Comparison of ENCODE assay signal across 11 cellular contexts in the genomic region with DNA sequence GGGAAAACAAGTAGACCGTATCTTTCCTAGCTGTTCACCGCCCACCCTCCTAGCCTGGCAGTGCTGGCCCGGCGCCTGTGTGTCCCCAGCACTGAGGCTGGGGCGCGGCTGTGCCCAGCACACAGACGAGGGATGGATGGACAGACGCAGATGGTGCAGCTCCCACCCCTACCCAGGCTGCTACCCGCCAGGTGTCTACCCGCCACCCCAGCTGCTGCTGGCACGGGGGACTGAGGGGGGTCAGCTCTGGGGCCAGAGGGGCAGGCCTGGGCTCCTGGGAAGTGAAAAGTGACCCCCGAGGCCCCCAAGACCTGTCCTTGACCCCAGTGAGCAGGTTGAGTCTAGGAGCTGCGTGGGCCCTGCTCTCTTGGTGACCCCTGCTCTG. TPM values are rescaled to one million over a fixed set of nuclear protein-coding genes. Genes with fewer than 3 reads are reported as not detected.
DNase-seq lines count a peak whose midpoint lies in the region; ATAC-seq and TF ChIP-seq lines count a peak whose summit lies in the region.
"Had no signal": no experiment of that assay in that cellular context is flagged by ENCODE, and none has a peak within 500 bp of the region (broad histone marks: within the 10 kb centered on the region; RNA-seq: fewer than 3 reads in every experiment).

No MANE protein-coding gene starts in this region.

- H3K4me2 ChIP-seq in mammary epithelial cell (ENCODE audit: insufficient read depth, low read depth, low read length): no peak overlapping the region
- H3K4me2 ChIP-seq in osteoblast (ENCODE audit: insufficient read depth, low read length): no peak overlapping the region

- H4K20me1 ChIP-seq in mammary epithelial cell (ENCODE audit: insufficient read depth, low read length): no peaks in the 10 kb centered on the region
- no peaks in the 10 kb centered on the region for H4K20me1 ChIP-seq in osteoblast (ENCODE audit: insufficient read depth, low read length)

- H3K79me2 ChIP-seq in mammary epithelial cell (ENCODE audit: insufficient read depth, low read length) (no peaks in the 10 kb centered on the region), osteoblast (ENCODE audit: insufficient read depth, low read length) (no peaks in the 10 kb centered on the region)

- TF ChIP-seq POLR2A in breast epithelium (IDR thresholded peaks at IDR 0.05) (no peak), esophagus squamous epithelium (IDR thresholded peaks at IDR 0.05) (no peak), uterus (IDR thresholded peaks at IDR 0.05) (no peak)

- DNase-seq in breast epithelium (ENCODE audit: low spot score in 2 of 2) (no peak), mammary epithelial cell (no peak), esophagus squamous epithelium (lab: John Stamatoyannopoulos, UW) (no peak), osteoblast (ENCODE audit: insufficient read length, low spot score, missing footprints) (peak; percentile 81), uterus (no peak)
- DNase-seq in activated CD4-positive, alpha-beta T cell treated with anti-CD3 and anti-CD28 coated beads for 4 hours: no peak
- DNase-seq in stimulated activated naive CD8-positive, alpha-beta T cell treated with anti-CD3 and anti-CD28 coated beads, Interleukin-15, Interleukin-2, amounts not matched to agents 100 U/mL and 50 U/mL, for 24 hours: no peak
- no peak for DNase-seq in stimulated activated CD4-positive, alpha-beta T cell treated with anti-CD3 and anti-CD28 coated beads, Interleukin-4, amount 100 ng/mL, for 1 hour
- DNase-seq: NCI-H345 had no signal

- H3K27ac ChIP-seq in breast epithelium (peak overlapping the region; percentile 95 to 99), mammary epithelial cell (ENCODE audit: insufficient read depth, low read depth, low read length) (no peak overlapping the region), esophagus squamous epithelium (peak overlapping the region; percentile 93 to 97 (median 96)), osteoblast (ENCODE audit: low read depth, low read length) (no peak overlapping the region), uterus (peak overlapping the region; percentile 95 to 98)
- H3K27ac ChIP-seq: SK-N-MC had no signal

- WGBS in mammary epithelial cell (ENCODE audit: low coverage, missing lambda C conversion rate): 40% methylated on average over 1 of the region's 13 CpGs
- WGBS in esophagus squamous epithelium, 2 donors: 83% methylated on average over 2 of the region's 13 CpGs; no CpG with 5 or more reads in 1 of the 2 donors

- H3K4me3 ChIP-seq in breast epithelium (peak overlapping the region in 2 of 3 donors; percentile 63 to 86), mammary epithelial cell (replicated peaks in 1 of 3; ENCODE audit: insufficient read depth in 1 of 3, low read depth in 2 of 3, low read length in 3 of 3) (no peak overlapping the region), esophagus squamous epithelium (peak overlapping the region in 3 of 4 donors; percentile 53 to 75 (median 70)), osteoblast (ENCODE audit: insufficient read depth, low read length) (no peak overlapping the region), uterus (no peak overlapping the region)
- H3K4me3 ChIP-seq: SK-N-MC had no signal

- no peaks in the 10 kb centered on the region for H3K27me3 ChIP-seq in breast epithelium
- H3K27me3 ChIP-seq in mammary epithelial cell (ENCODE audit: insufficient read depth, low read length): no peaks in the 10 kb centered on the region
- H3K27me3 ChIP-seq in esophagus squamous epithelium: peaks cover 0 to 25% (median 0%) of the 10 kb centered on the region in 4 donors
- H3K27me3 ChIP-seq in osteoblast (ENCODE audit: insufficient read depth, low read length): peaks cover 11% of the 10 kb centered on the region
- H3K27me3 ChIP-seq in uterus: no peaks in the 10 kb centered on the region

- ATAC-seq in stimulated activated naive CD8-positive, alpha-beta T cell treated with anti-CD3 and anti-CD28 coated beads, Interleukin-15, Interleukin-2, amounts not matched to agents 100 U/mL and 50 U/mL, for 24 hours: no peak
- ATAC-seq: naive thymus-derived CD8-positive, alpha-beta T cell had no signal

- in situ Hi-C loops in mammary epithelial cell (cut with MboI; ENCODE audit: low sequenced_read_pairs in 2 of 2): no loop called here

- no peaks in the 10 kb centered on the region for H3K36me3 ChIP-seq in breast epithelium
- no peaks in the 10 kb centered on the region for H3K36me3 ChIP-seq in mammary epithelial cell (ENCODE audit: insufficient read depth, low read length)
- H3K36me3 ChIP-seq in esophagus squamous epithelium: peaks cover 0 to 3% (median 0%) of the 10 kb centered on the region in 3 donors
- H3K36me3 ChIP-seq in osteoblast (ENCODE audit: insufficient read depth, low read length): no peaks in the 10 kb centered on the region
- no peaks in the 10 kb centered on the region for H3K36me3 ChIP-seq in uterus

- no peaks in the 10 kb centered on the region for H3K9me3 ChIP-seq in breast epithelium
- no peaks in the 10 kb centered on the region for H3K9me3 ChIP-seq in mammary epithelial cell (replicated peaks; ENCODE audit: insufficient read depth, low read length)
- H3K9me3 ChIP-seq in esophagus squamous epithelium: no peaks in the 10 kb centered on the region
- no peaks in the 10 kb centered on the region for H3K9me3 ChIP-seq in osteoblast (ENCODE audit: low read depth, low read length)
- H3K9me3 ChIP-seq in uterus: no peaks in the 10 kb centered on the region

- H3K4me1 ChIP-seq in breast epithelium: peaks cover 43 to 65% of the 10 kb centered on the region in 2 donors
- H3K4me1 ChIP-seq in mammary epithelial cell (ENCODE audit: insufficient read depth, low read length): peaks cover 50% of the 10 kb centered on the region
- H3K4me1 ChIP-seq in esophagus squamous epithelium: peaks cover 73 to 96% (median 76%) of the 10 kb centered on the region in 3 donors
- peaks cover 13% of the 10 kb centered on the region for H3K4me1 ChIP-seq in osteoblast (ENCODE audit: insufficient read depth, low read length)
- peaks cover 9 to 60% of the 10 kb centered on the region in 2 donors for H3K4me1 ChIP-seq in uterus

- BruUV-seq in mammary epithelial cell (replicated peaks; lab: Mats Ljungman, UMichigan): no TSS peak

- H2AFZ ChIP-seq in mammary epithelial cell (ENCODE audit: low read depth, low read length) (no peak overlapping the region), osteoblast (ENCODE audit: low read length) (no peak overlapping the region)

- dilution Hi-C loops in mammary epithelial cell (cut with HindIII; ENCODE audit: low sequenced_read_pairs): no loop called here

- H3K9ac ChIP-seq in mammary epithelial cell (ENCODE audit: insufficient read depth, low read length): no peak overlapping the region

- intact Hi-C loops in breast epithelium (cut with DNase I; ENCODE audit: low total_unique reads) (no loop called here), mammary epithelial cell (cut with micrococcal nuclease) (no loop called here), esophagus squamous epithelium (cut with DNase I) (no loop called here), uterus (cut with DNase I; ENCODE audit: low total_unique reads) (no loop called here)

- CTCF ChIA-PET in mammary epithelial cell (lab: Charles Lee; ENCODE audit: low non-redundant PET): no interaction called here

- TF ChIP-seq CTCF in breast epithelium (IDR thresholded peaks at IDR 0.05) (no peak), mammary epithelial cell (conservative IDR thresholded peaks at IDR 0.05 in 1 of 2, IDR thresholded peaks at IDR 0.05 in 1 of 2; ENCODE audit: extremely low read depth in 1 of 2, insufficient read depth in 1 of 2, low read depth in 1 of 2, low read length in 2 of 2) (no peak), esophagus squamous epithelium (IDR thresholded peaks at IDR 0.05) (no peak), osteoblast (IDR thresholded peaks at IDR 0.05; ENCODE audit: extremely low read depth, low read depth, low read length) (no peak), uterus (IDR thresholded peaks at IDR 0.05) (no peak)

RNA-seq across cellular contexts. Expression of a gene that starts 2.9 kb away (rescaled TPM):
- 10 to 100 TPM; 13.0 to 44.8 (median 35.7) TPM for total RNA-seq in breast epithelium
- total RNA-seq in mammary epithelial cell: 10 to 100 TPM; 11.3 to 27.3 TPM
- polyA plus RNA-seq in mammary epithelial cell: 4.2 TPM
- polyA minus RNA-seq in mammary epithelial cell: 1.2 TPM
- 10 to 100 TPM; 20.0 to 55.0 (median 34.6) TPM for total RNA-seq in esophagus squamous epithelium
- total RNA-seq in osteoblast: 2.4 and 4.3 TPM in 2 replicates
- 10 to 100 TPM; 15.6 to 67.1 (median 47.1) TPM for total RNA-seq in uterus
- total RNA-seq: naive thymus-derived CD8-positive, alpha-beta T cell had no signal
- polyA plus RNA-seq: naive thymus-derived CD8-positive, alpha-beta T cell had no signal

RNA-seq across cellular contexts. Expression of a gene that starts 11.5 kb away (rescaled TPM):
- total RNA-seq in breast epithelium: 10 to 100 TPM; 10.2 to 16.0 (median 12.2) TPM
- total RNA-seq in mammary epithelial cell: 1 to 10 TPM; 3.1 to 7.5 TPM
- polyA plus RNA-seq in mammary epithelial cell: 3.6 TPM
- polyA minus RNA-seq in mammary epithelial cell: 9.3 TPM
- total RNA-seq in esophagus squamous epithelium: 10 to 100 TPM in 2 of 4 donors, 1 to 10 TPM in 2; 4.7 to 28.3 (median 14.4) TPM
- total RNA-seq in osteoblast: 1.2 and 1.8 TPM in 2 replicates
- total RNA-seq in uterus: 10 to 100 TPM in 2 of 4 donors, 1 to 10 TPM in 2; 1.3 to 20.0 (median 6.7) TPM
- total RNA-seq: naive thymus-derived CD8-positive, alpha-beta T cell had no signal
- polyA plus RNA-seq: naive thymus-derived CD8-positive, alpha-beta T cell had no signal

RNA-seq across cellular contexts. Expression of a gene that starts 16.9 kb away (rescaled TPM):
- total RNA-seq in breast epithelium (1 to 10 TPM; 1.9 to 8.5 (median 4.3) TPM), mammary epithelial cell (1 to 10 TPM; 1.8 to 4.6 TPM), esophagus squamous epithelium (under 1 TPM; under 0.01 to 1.00 (median 0.28) TPM), osteoblast (under 0.01 and 0.59 TPM in 2 replicates), uterus (1 to 10 TPM in 2 of 4 donors, under 1 TPM in 1, not detected in 1; 0.77 to 3.8 (median 1.7) TPM)
- polyA plus RNA-seq in mammary epithelial cell: 2.6 TPM
- 0.26 TPM for polyA minus RNA-seq in mammary epithelial cell

RNA-seq across cellular contexts. Expression of a gene that starts 25.5 kb away (rescaled TPM):
- total RNA-seq in breast epithelium (100 to 1,000 TPM; 127 to 149 (median 147) TPM), mammary epithelial cell (100 to 1,000 TPM in 1 of 2 donors, 10 to 100 TPM in 1; 56.7 to 115 TPM), esophagus squamous epithelium (100 to 1,000 TPM in 3 of 4 donors, 10 to 100 TPM in 1; 98.0 to 157 (median 116) TPM), osteoblast (53.9 and 58.9 TPM in 2 replicates), uterus (100 to 1,000 TPM in 1 of 4 donors, 10 to 100 TPM in 3; 34.3 to 114 (median 65.1) TPM)
- 157 TPM for polyA plus RNA-seq in mammary epithelial cell
- polyA minus RNA-seq in mammary epithelial cell: 119 TPM

RNA-seq across cellular contexts. Expression of a gene that starts 33.4 kb away (rescaled TPM):
- 100 to 1,000 TPM; 170 to 325 (median 285) TPM for total RNA-seq in breast epithelium
- 100 to 1,000 TPM; 103 to 140 TPM for total RNA-seq in mammary epithelial cell
- 64.9 TPM for polyA plus RNA-seq in mammary epithelial cell
- polyA minus RNA-seq in mammary epithelial cell: 21.9 TPM
- 100 to 1,000 TPM in 2 of 4 donors, 10 to 100 TPM in 2; 42.5 to 213 (median 104) TPM for total RNA-seq in esophagus squamous epithelium
- total RNA-seq in osteoblast: 138 and 139 TPM in 2 replicates
- 100 to 1,000 TPM; 207 to 351 (median 281) TPM for total RNA-seq in uterus

Comparison
In these comparisons a context has a peak if more than half of its experiments do, and no peak if none do; other contexts are left out.
1. H3K27ac ChIP-seq: peak in breast epithelium (2 of 2), esophagus squamous epithelium (4 of 4) and uterus (2 of 2); none in mammary epithelial cell (single experiment) and osteoblast (single experiment).
2. H3K4me3 ChIP-seq: peak in breast epithelium (2 of 3) and esophagus squamous epithelium (3 of 4); none in mammary epithelial cell (0 of 3), osteoblast (single experiment) and uterus (0 of 2).